19 cellular contexts compared by ENCODE assay signal in the genomic region with DNA sequence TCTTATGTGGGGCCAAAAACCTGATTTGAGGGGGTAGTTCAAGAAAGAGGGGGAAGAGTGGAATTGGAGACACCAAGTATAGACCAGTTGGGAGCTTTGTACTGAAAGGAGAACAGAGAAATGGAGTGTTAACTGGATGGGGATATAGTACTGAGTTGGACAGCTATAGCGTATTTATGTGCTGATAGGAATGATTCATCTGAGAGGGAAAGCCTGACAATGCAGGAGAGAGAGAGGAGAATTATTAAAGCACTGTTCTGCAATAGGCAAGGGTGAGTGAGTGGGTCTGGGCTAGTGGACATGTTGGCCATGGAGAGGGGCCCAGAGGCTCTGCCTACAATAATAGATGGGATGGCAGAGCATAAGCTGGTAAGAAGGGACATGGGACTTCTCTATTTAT.
"Had no signal": no experiment of that assay in that cellular context is flagged by ENCODE, and none has a peak within 500 bp of the region (broad histone marks: within the 10 kb centered on the region; RNA-seq: fewer than 3 reads in every experiment).

No MANE protein-coding gene starts in this region.

- H3K27ac Mint-ChIP-seq: IgD-negative memory B cell had no signal

- H3K4me1 Mint-ChIP-seq: IgD-negative memory B cell had no signal

- DNase-seq: Kasumi-1, MM.1S, NCI-H1092 treated with DMSO at 0.1 percent for 48 hours, NCI-H1436, NCI-H187, NCI-H2029, NCI-H2081 treated with DMSO at 0.1 percent for 48 hours, NCI-H2171, NCI-H226, NCI-H446, NCI-H510A, NCI-H524 treated with DMSO at 0.1 percent for 48 hours, NCI-H69, NCI-H774, SHP77, SK-N-SH had no signal

- FAIRE-seq: HepG2, K562 had no signal

- H3K4me3 ChIP-seq: K562 had no signal

- H3K27me3 Mint-ChIP-seq: IgD-negative memory B cell had no signal
